26 cellular contexts compared by ENCODE assay signal in the genomic region with DNA sequence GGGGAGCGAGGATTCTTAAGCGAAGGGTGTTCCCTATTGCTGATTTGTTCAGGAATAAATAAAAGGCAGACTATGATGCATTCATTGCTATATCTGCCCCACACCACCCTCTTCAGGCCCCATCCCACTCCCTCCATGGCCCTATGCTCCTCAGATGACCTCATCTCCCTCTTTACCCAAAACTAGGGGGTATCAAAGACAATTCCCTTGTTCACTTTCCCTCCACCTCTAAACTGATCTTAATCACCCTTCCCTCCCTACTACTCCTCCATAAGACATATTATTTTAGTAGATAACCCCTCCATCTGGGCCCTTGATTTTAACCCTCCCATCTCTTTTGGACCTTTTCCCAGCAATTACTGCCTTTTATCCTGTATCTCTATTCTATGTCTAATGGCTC.
"Had no signal": no experiment of that assay in that cellular context is flagged by ENCODE, and none has a peak within 500 bp of the region (broad histone marks: within the 10 kb centered on the region; RNA-seq: fewer than 3 reads in every experiment).

No MANE protein-coding gene starts in this region.

- H3K4me1 ChIP-seq: ascending aorta had no signal

- DNase-seq: activated B cell treated with CpG ODN at 0.5 μM for 24 hours; activated CD4-positive, alpha-beta memory T cell treated with anti-CD3 and anti-CD28 coated beads for 36 hours; activated CD4-positive, alpha-beta T cell treated with anti-CD3 and anti-CD28 coated beads for 4 hours; activated CD4-positive, alpha-beta T cell treated with anti-CD3 and anti-CD28 coated beads, Interleukin-2, amount 50 U/mL, for 1 hour; activated CD4-positive, alpha-beta T cell treated with anti-CD3 and anti-CD28 coated beads, Interleukin-2, amount 50 U/mL, for 4 hours; activated CD4-positive, CD25-positive, alpha-beta regulatory T cell treated with anti-CD3 and anti-CD28 coated beads, Interleukin-2, amount 50 U/mL, for 72 hours; activated CD8-positive, alpha-beta memory T cell treated with anti-CD3 and anti-CD28 coated beads, Interleukin-2, amount 50 U/mL, for 48 hours; activated CD8-positive, alpha-beta T cell treated with anti-CD3 and anti-CD28 coated beads for 36 hours; activated effector memory CD4-positive, alpha-beta T cell treated with Interleukin-2 at 50 U/mL for 16 hours; activated gamma-delta T cell; activated naive CD4-positive, alpha-beta T cell treated with anti-CD3 and anti-CD28 coated beads, Interleukin-2, amount 10 ng/mL, durations not matched to agents 7 days and 5 days; activated naive CD4-positive, alpha-beta T cell treated with Interleukin-2 at 50 U/mL for 16 hours; activated naive CD8-positive, alpha-beta T cell treated with anti-CD3 and anti-CD28 coated beads, Interleukin-2, amount 10 ng/mL, durations not matched to agents 7 days and 5 days; activated naive CD8-positive, alpha-beta T cell treated with anti-CD3 and anti-CD28 coated beads, Interleukin-2, amount 50 U/mL, for 24 hours; activated T-cell treated with anti-CD3 and anti-CD28 coated beads, Interleukin-2, amount 50 U/mL, for 24 hours; activated T-cell treated with anti-CD3 and anti-CD28 coated beads, Interleukin-2, amount 50 U/mL, for 48 hours; amygdala; anterior cingulate cortex; caudate nucleus; cerebellar nuclear complex; T-helper 9 cell had no signal

- H3K27me3 ChIP-seq: ascending aorta had no signal

- H3K36me3 ChIP-seq: ascending aorta, cardiac muscle cell had no signal

- H3K9me3 ChIP-seq: ascending aorta had no signal

- FAIRE-seq: bronchial epithelial cell, TTC549 had no signal

- ATAC-seq: activated CD8-positive, alpha-beta T cell treated with anti-CD3 and anti-CD28 coated beads for 36 hours; activated naive CD8-positive, alpha-beta T cell treated with anti-CD3 and anti-CD28 coated beads, Interleukin-2, amount 50 U/mL, for 24 hours had no signal

- H3K4me3 ChIP-seq: ascending aorta, cardiac muscle cell had no signal

- H3K27ac ChIP-seq: ascending aorta, cardiac muscle cell, VCaP had no signal
